Comparison of ENCODE assay signal across 20 cellular contexts in the genomic region with DNA sequence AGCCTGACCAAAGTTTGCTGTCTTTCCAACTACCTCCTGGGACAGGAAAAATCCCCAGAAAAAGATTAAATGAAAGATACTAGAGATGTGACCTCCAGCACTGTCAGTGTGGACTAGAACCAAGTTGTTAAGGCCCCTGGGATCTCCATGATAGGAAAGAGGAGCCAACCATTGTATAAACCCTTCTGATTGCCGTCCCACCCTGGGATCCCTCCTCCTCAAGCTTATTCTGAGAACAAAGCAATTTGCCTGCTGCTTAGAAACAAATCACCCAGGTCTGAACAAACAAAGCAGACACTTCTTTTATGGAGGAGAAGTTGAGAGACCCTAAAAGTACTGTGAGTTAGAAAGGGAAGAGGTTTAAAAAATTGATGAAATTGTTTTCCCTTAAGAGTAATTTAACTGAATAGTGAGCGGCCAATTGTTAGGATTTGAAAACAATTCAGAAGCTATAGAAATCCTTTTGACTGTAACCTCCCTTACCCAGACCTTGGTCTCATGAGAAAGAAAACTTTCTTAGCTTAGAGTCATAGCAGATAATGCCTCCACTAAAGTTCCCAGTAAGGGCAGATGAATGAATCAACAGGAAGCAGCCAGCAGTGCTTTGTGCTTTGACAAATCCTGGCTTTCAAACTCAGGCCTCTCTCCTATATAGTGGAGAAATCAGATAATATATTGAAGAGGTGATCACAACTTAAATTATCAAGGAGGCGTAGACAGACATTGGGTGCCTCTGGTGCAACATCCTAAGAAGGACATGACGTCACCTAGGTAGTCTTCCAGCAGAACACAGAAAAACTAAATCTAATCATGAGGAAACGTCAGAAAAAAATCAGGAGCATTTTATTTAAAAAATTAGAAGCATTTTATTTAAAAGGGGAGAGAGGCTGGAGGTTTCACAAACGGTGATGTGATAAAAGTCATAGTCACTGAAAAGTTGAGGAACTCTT.
A peak's percentile ranks its signal among the peaks of the same experiment; 100 is the strongest.
DNase-seq lines count a peak whose midpoint lies in the region; ATAC-seq and TF ChIP-seq lines count a peak whose summit lies in the region.
"Had no signal": no experiment of that assay in that cellular context is flagged by ENCODE, and none has a peak within 500 bp of the region (broad histone marks: within the 10 kb centered on the region; RNA-seq: fewer than 3 reads in every experiment).

No MANE protein-coding gene starts in this region.

- no peaks in the 10 kb centered on the region for H3K36me3 ChIP-seq in mammary epithelial cell (ENCODE audit: insufficient read depth, low read length)
- H3K36me3 ChIP-seq in breast epithelium, result no peaks in the 10 kb centered on the region
- H3K36me3 ChIP-seq in vagina, result no peaks in the 10 kb centered on the region
- H3K36me3 ChIP-seq: ovary had no signal

- WGBS in mammary epithelial cell (ENCODE audit: low coverage, missing lambda C conversion rate), result 91% methylated on average over 6 of the region's 6 CpGs

- no peaks in the 10 kb centered on the region for H4K20me1 ChIP-seq in mammary epithelial cell (ENCODE audit: insufficient read depth, low read length)

- no peak overlapping the region for H3K4me2 ChIP-seq in mammary epithelial cell (ENCODE audit: insufficient read depth, low read depth, low read length)
- H3K4me2 ChIP-seq: A549 had no signal

- in situ Hi-C loops in mammary epithelial cell (cut with MboI; ENCODE audit: low sequenced_read_pairs in 2 of 2), result no loop called here
- in situ Hi-C loops in astrocyte of the spinal cord (cut with HindIII; ENCODE audit: low sequenced_read_pairs), result no loop called here

- dilution Hi-C loops in mammary epithelial cell (cut with HindIII; ENCODE audit: low sequenced_read_pairs), result no loop called here

- no peak for ATAC-seq in GM19395 (IDR thresholded peaks at IDR 0.05; ENCODE audit: unreplicated experiment)
- no peak for ATAC-seq in Right ventricle myocardium inferior
- ATAC-seq: A549 had no signal

- CTCF ChIA-PET in mammary epithelial cell (lab: Charles Lee; ENCODE audit: low non-redundant PET), result no interaction called here

- DNase-seq in mammary epithelial cell (peak; percentile 15), breast epithelium (ENCODE audit: low spot score in 2 of 2) (no peak), astrocyte of the spinal cord (ENCODE audit: low read depth, low spot score) (peak; percentile 40), iris pigment epithelial cell (ENCODE audit: low read depth) (peak; percentile 51), vagina (ENCODE audit: extremely low spot score in 2 of 2) (no peak), NAMALWA (ENCODE audit: low spot score) (no peak), Right ventricle myocardium inferior (ENCODE audit: missing footprints) (no peak)
- DNase-seq: activated CD4-positive, alpha-beta memory T cell treated with anti-CD3 and anti-CD28 coated beads for 36 hours; activated naive CD8-positive, alpha-beta T cell treated with anti-CD3 and anti-CD28 coated beads, Interleukin-2, amount 10 ng/mL, durations not matched to agents 7 days and 5 days; CD4-positive, alpha-beta T cell; EL; midbrain; NCI-H1092; NCI-H510A; ovary; SW 1271; trophoblast cell had no signal

- no peak for TF ChIP-seq POLR2A in breast epithelium (IDR thresholded peaks at IDR 0.05)
- TF ChIP-seq POLR2A in vagina (IDR thresholded peaks at IDR 0.05), result no peak

- no peak overlapping the region for H3K9ac ChIP-seq in mammary epithelial cell (ENCODE audit: insufficient read depth, low read length)

- no peak overlapping the region for H3K27ac ChIP-seq in mammary epithelial cell (ENCODE audit: insufficient read depth, low read depth, low read length)
- H3K27ac ChIP-seq in breast epithelium, result peak overlapping the region in 1 of 2 donors; percentile 11
- no peak overlapping the region for H3K27ac ChIP-seq in vagina
- H3K27ac ChIP-seq: A549, ovary had no signal

- no peaks in the 10 kb centered on the region for H3K79me2 ChIP-seq in mammary epithelial cell (ENCODE audit: insufficient read depth, low read length)

- TF ChIP-seq CTCF in mammary epithelial cell (conservative IDR thresholded peaks at IDR 0.05 in 1 of 2, IDR thresholded peaks at IDR 0.05 in 1 of 2; ENCODE audit: extremely low read depth in 1 of 2, insufficient read depth in 1 of 2, low read depth in 1 of 2, low read length in 2 of 2) (no peak), breast epithelium (IDR thresholded peaks at IDR 0.05) (no peak), astrocyte of the spinal cord (IDR thresholded peaks at IDR 0.05; ENCODE audit: low read depth, low read length) (no peak), vagina (IDR thresholded peaks at IDR 0.05) (no peak)

- H3K9me3 ChIP-seq in mammary epithelial cell (replicated peaks; ENCODE audit: insufficient read depth, low read length) (no peaks in the 10 kb centered on the region), breast epithelium (no peaks in the 10 kb centered on the region), vagina (no peaks in the 10 kb centered on the region)
- H3K9me3 ChIP-seq: A549, ovary had no signal

- intact Hi-C loops in mammary epithelial cell (cut with micrococcal nuclease), result no loop called here
- intact Hi-C loops in breast epithelium (cut with DNase I; ENCODE audit: low total_unique reads), result no loop called here
- intact Hi-C loops in vagina (cut with DNase I), result no loop called here
- intact Hi-C loops in Right ventricle myocardium inferior (cut with DNase I), result no loop called here

- H3K4me3 ChIP-seq in mammary epithelial cell (replicated peaks in 1 of 3; ENCODE audit: insufficient read depth in 1 of 3, low read depth in 2 of 3, low read length in 3 of 3) (no peak overlapping the region), breast epithelium (no peak overlapping the region), astrocyte of the spinal cord (ENCODE audit: low read depth, low read length) (no peak overlapping the region), vagina (no peak overlapping the region)
- H3K4me3 ChIP-seq: A549, ovary, skin epidermis had no signal

- H3K4me1 ChIP-seq in mammary epithelial cell (ENCODE audit: insufficient read depth, low read length) (peaks cover 7% of the 10 kb centered on the region), breast epithelium (no peaks in the 10 kb centered on the region), vagina (no peaks in the 10 kb centered on the region)
- H3K4me1 ChIP-seq: A549 had no signal

- H2AFZ ChIP-seq in mammary epithelial cell (ENCODE audit: low read depth, low read length), result peak overlapping the region; percentile 63

- BruUV-seq in mammary epithelial cell (replicated peaks; lab: Mats Ljungman, UMichigan), result no TSS peak

- H3K27me3 ChIP-seq in mammary epithelial cell (ENCODE audit: insufficient read depth, low read length) (no peaks in the 10 kb centered on the region), breast epithelium (no peaks in the 10 kb centered on the region), vagina (no peaks in the 10 kb centered on the region)
- H3K27me3 ChIP-seq: ovary had no signal

Comparison
In these comparisons a context has a peak if more than half of its experiments do, and no peak if none do; other contexts are left out.
1. DNase-seq: peak in mammary epithelial cell (single experiment), astrocyte of the spinal cord (single experiment) and iris pigment epithelial cell (single experiment); none in breast epithelium (0 of 2), vagina (0 of 2), NAMALWA (single experiment) and Right ventricle myocardium inferior (single experiment).